16 cellular contexts compared by ENCODE assay signal in the genomic region with DNA sequence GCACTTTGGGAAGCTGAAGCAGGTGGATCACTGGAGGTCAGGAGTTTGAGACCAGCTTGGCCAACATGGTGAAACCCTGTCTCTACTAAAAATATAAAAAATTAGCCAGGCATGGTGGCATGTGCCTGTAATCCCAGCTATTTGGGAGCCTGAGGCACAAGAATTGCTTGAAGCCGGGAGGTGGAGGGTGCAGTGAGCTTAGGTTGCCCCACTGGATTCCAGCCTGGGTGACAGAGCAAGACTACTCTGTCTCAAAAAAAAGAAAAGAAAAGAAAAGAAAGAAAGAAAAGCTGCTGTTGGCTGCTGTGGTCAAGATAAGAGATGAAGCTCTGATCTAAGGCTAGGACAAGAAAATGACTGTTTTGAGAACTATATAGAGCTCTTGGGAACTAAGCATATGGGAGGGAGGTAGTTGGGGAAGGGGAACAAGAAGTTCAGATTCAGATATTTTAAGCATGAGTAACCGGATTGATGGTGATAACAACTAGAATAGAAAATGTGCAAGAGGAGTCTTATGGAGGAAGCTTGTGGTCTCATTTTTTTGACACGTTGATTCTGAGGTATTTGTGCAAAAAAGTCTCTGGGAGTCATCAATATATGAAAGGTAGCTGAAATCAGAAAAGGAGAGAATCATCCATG. TPM values are rescaled to one million over a fixed set of nuclear protein-coding genes. Genes with fewer than 3 reads are reported as not detected.
A peak's percentile ranks its signal among the peaks of the same experiment; 100 is the strongest.
DNase-seq lines count a peak whose midpoint lies in the region; ATAC-seq and TF ChIP-seq lines count a peak whose summit lies in the region.
"Had no signal": no experiment of that assay in that cellular context is flagged by ENCODE, and none has a peak within 500 bp of the region (broad histone marks: within the 10 kb centered on the region; RNA-seq: fewer than 3 reads in every experiment).

No MANE protein-coding gene starts in this region.

- DNase-seq in Calu3 (no peak), LoVo (ENCODE audit: low spot score) (peak; percentile 13), amniotic epithelial cell (ENCODE audit: low read depth) (peak; percentile 64), kidney glomerular epithelial cell (lab: John Stamatoyannopoulos, UW) (peak; percentile 28), middle frontal gyrus (ENCODE audit: extremely low spot score, low spot score) (no peak), GM19238 (ENCODE audit: insufficient read length, low spot score) (no peak), foreskin melanocyte (no peak), left lung (no peak)
- DNase-seq: activated naive CD4-positive, alpha-beta T cell treated with Interleukin-2 at 50 U/mL for 16 hours; DMS79; endodermal cell; kidney; SJCRH30 had no signal

- peaks cover 3% of the 10 kb centered on the region for H3K9me3 Mint-ChIP-seq in Calu3 (ENCODE audit: low read depth, unreplicated experiment)
- H3K9me3 Mint-ChIP-seq: endodermal cell, WTC11 had no signal

- no peaks in the 10 kb centered on the region for H3K27me3 Mint-ChIP-seq in Calu3 (ENCODE audit: unreplicated experiment)

- H3K9me3 ChIP-seq in left lung, result no peaks in the 10 kb centered on the region
- H3K9me3 ChIP-seq: SJCRH30 had no signal

- no peaks in the 10 kb centered on the region for H3K4me1 ChIP-seq in left lung
- H3K4me1 ChIP-seq: SJCRH30 had no signal

- no peak for ATAC-seq in left lung
- ATAC-seq: WTC11 had no signal

- peak overlapping the region; percentile 5 for H3K4me3 Mint-ChIP-seq in Calu3 (ENCODE audit: low read depth, unreplicated experiment)
- H3K4me3 Mint-ChIP-seq: endodermal cell, WTC11 had no signal

- H3K4me3 ChIP-seq in left lung, result no peak overlapping the region
- H3K4me3 ChIP-seq: cardiac muscle cell, SJCRH30 had no signal

- peaks cover 41% of the 10 kb centered on the region for H3K4me1 Mint-ChIP-seq in Calu3 (ENCODE audit: low read depth, unreplicated experiment)
- H3K4me1 Mint-ChIP-seq: endodermal cell, WTC11 had no signal

- no peaks in the 10 kb centered on the region for H3K36me3 Mint-ChIP-seq in Calu3 (ENCODE audit: insufficient read depth, unreplicated experiment)
- H3K36me3 Mint-ChIP-seq: WTC11 had no signal

- H3K36me3 ChIP-seq in left lung, result no peaks in the 10 kb centered on the region
- H3K36me3 ChIP-seq: cardiac muscle cell, SJCRH30 had no signal

- TF ChIP-seq CTCF in Calu3 (IDR thresholded peaks at IDR 0.05; ENCODE audit: unreplicated experiment) (no peak), left lung (IDR thresholded peaks at IDR 0.05) (no peak)

- no peak overlapping the region for H3K27ac ChIP-seq in left lung
- H3K27ac ChIP-seq: cardiac muscle cell, SJCRH30 had no signal

- intact Hi-C loops in Calu3 (cut with micrococcal nuclease; ENCODE audit: unreplicated experiment), result no loop called here
- intact Hi-C loops in left lung (cut with DNase I), result no loop called here

- H3K27ac Mint-ChIP-seq in Calu3 (ENCODE audit: unreplicated experiment), result peak overlapping the region; percentile 42
- H3K27ac Mint-ChIP-seq: endodermal cell, WTC11 had no signal

- H3K27me3 ChIP-seq in left lung, result no peaks in the 10 kb centered on the region
- H3K27me3 ChIP-seq: cardiac muscle cell, SJCRH30 had no signal

- CTCF ChIA-PET in Calu3 (lab: Charles Lee), result interaction anchor here (1.4 kb wide), 2 partner anchors 37 to 121 kb away, joined by 3 read pairs; partner anchors contain the start of gene PDE12

- BruUV-seq in Calu3 (replicated peaks; lab: Mats Ljungman, UMichigan), result no TSS peak

RNA-seq across cellular contexts. Expression of gene DNAH12, which starts 25.7 kb away (rescaled TPM):
- 0.92 and 1.6 TPM in 2 replicates for total RNA-seq in Calu3 (2022)
- 1 to 10 TPM in 1 of 2 donors, under 1 TPM in 1; 0.61 to 4.9 TPM for total RNA-seq in left lung
- total RNA-seq: HT-29, WTC11 had no signal

RNA-seq across cellular contexts. Expression of gene PDE12, which starts 37.7 kb away (rescaled TPM):
- total RNA-seq in Calu3 (2022) (27.4 and 32.4 TPM in 2 replicates), left lung (10 to 100 TPM; 23.1 to 24.3 TPM)

Comparison
In these comparisons a context has a peak if more than half of its experiments do, and no peak if none do; other contexts are left out.
1. DNase-seq: peak in LoVo (single experiment), amniotic epithelial cell (single experiment) and kidney glomerular epithelial cell (single experiment); none in Calu3 (single experiment), middle frontal gyrus (single experiment), GM19238 (single experiment), foreskin melanocyte (single experiment) and left lung (0 of 2).